ENCODE assay signal across 1 cellular context in genomic region chr18:35043207-35043606, GRCh38.
TF ChIP-seq lines count a peak whose summit lies in the region.

No MANE protein-coding gene starts in this region.

TF ChIP-seq in GM12878, 131 proteins besides CTCF, POLR2A, EP300 and RAD21 (continued from another document):
- TF ChIP-seq, protein P1, sequence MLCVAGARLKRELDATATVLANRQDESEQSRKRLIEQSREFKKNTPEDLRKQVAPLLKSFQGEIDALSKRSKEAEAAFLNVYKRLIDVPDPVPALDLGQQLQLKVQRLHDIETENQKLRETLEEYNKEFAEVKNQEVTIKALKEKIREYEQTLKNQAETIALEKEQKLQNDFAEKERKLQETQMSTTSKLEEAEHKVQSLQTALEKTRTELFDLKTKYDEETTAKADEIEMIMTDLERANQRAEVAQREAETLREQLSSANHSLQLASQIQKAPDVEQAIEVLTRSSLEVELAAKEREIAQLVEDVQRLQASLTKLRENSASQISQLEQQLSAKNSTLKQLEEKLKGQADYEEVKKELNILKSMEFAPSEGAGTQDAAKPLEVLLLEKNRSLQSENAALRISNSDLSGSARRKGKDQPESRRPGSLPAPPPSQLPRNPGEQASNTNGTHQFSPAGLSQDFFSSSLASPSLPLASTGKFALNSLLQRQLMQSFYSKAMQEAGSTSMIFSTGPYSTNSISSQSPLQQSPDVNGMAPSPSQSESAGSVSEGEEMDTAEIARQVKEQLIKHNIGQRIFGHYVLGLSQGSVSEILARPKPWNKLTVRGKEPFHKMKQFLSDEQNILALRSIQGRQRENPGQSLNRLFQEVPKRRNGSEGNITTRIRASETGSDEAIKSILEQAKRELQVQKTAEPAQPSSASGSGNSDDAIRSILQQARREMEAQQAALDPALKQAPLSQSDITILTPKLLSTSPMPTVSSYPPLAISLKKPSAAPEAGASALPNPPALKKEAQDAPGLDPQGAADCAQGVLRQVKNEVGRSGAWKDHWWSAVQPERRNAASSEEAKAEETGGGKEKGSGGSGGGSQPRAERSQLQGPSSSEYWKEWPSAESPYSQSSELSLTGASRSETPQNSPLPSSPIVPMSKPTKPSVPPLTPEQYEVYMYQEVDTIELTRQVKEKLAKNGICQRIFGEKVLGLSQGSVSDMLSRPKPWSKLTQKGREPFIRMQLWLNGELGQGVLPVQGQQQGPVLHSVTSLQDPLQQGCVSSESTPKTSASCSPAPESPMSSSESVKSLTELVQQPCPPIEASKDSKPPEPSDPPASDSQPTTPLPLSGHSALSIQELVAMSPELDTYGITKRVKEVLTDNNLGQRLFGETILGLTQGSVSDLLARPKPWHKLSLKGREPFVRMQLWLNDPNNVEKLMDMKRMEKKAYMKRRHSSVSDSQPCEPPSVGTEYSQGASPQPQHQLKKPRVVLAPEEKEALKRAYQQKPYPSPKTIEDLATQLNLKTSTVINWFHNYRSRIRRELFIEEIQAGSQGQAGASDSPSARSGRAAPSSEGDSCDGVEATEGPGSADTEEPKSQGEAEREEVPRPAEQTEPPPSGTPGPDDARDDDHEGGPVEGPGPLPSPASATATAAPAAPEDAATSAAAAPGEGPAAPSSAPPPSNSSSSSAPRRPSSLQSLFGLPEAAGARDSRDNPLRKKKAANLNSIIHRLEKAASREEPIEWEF (IDR thresholded peaks at IDR 0.05; ENCODE audit: insufficient replicate concordance, low read depth, low read length): no peak
- TF ChIP-seq, protein P2, sequence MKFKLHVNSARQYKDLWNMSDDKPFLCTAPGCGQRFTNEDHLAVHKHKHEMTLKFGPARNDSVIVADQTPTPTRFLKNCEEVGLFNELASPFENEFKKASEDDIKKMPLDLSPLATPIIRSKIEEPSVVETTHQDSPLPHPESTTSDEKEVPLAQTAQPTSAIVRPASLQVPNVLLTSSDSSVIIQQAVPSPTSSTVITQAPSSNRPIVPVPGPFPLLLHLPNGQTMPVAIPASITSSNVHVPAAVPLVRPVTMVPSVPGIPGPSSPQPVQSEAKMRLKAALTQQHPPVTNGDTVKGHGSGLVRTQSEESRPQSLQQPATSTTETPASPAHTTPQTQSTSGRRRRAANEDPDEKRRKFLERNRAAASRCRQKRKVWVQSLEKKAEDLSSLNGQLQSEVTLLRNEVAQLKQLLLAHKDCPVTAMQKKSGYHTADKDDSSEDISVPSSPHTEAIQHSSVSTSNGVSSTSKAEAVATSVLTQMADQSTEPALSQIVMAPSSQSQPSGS (IDR thresholded peaks at IDR 0.05; ENCODE audit: low read length): 0 out of 2 replicates have a peak, but pooled peaks have one; percentile 9
